10 cellular contexts compared by ENCODE assay signal in genomic region chr5:32712463-32713395, GRCh38. TPM values are rescaled to one million over a fixed set of nuclear protein-coding genes. Genes with fewer than 3 reads are reported as not detected.
A peak's percentile ranks its signal among the peaks of the same experiment; 100 is the strongest.
DNase-seq lines count a peak whose midpoint lies in the region; ATAC-seq and TF ChIP-seq lines count a peak whose summit lies in the region.
"Had no signal": no experiment of that assay in that cellular context is flagged by ENCODE, and none has a peak within 500 bp of the region (broad histone marks: within the 10 kb centered on the region; RNA-seq: fewer than 3 reads in every experiment).

No MANE protein-coding gene starts in this region.

- peaks cover 41% of the 10 kb centered on the region for H3K4me1 Mint-ChIP-seq in HFFc6 (ENCODE audit: low read depth)
- H3K4me1 Mint-ChIP-seq in natural killer cell treated with Interleukin-12 subunit alpha and Interleukin-12 subunit beta and Interleukin-15 and Interleukin-18, amount 100 ng/mL, for 72 hours (ENCODE audit: low read depth in 2 of 2): peaks cover 17 to 20% of the 10 kb centered on the region in 2 donors
- H3K4me1 Mint-ChIP-seq in effector memory CD8-positive, alpha-beta T cell (ENCODE audit: low read depth in 2 of 2): peaks cover 5 to 12% of the 10 kb centered on the region in 2 donors

- H3K4me1 ChIP-seq in ACC112 (ENCODE audit: control insufficient read depth, insufficient read depth, low read length, unreplicated experiment) (peaks cover 4% of the 10 kb centered on the region), ectodermal cell (ENCODE audit: control insufficient read depth, insufficient read depth, low read length) (peaks cover 14% of the 10 kb centered on the region)

- H3K9me3 Mint-ChIP-seq in HFFc6: peaks cover 4% of the 10 kb centered on the region; the same call in 1 of the 2 replicates
- H3K9me3 Mint-ChIP-seq in natural killer cell treated with Interleukin-12 subunit alpha and Interleukin-12 subunit beta and Interleukin-15 and Interleukin-18, amount 100 ng/mL, for 72 hours: peaks cover 3% of the 10 kb centered on the region
- peaks cover 0 to 2% of the 10 kb centered on the region in 2 donors for H3K9me3 Mint-ChIP-seq in effector memory CD8-positive, alpha-beta T cell

- TF ChIP-seq CTCF in HFFc6 (IDR thresholded peaks at IDR 0.05): peak; percentile 72

- H3K36me3 Mint-ChIP-seq in HFFc6 (ENCODE audit: low read depth): peaks cover 9% of the 10 kb centered on the region
- no peaks in the 10 kb centered on the region for H3K36me3 Mint-ChIP-seq in natural killer cell treated with Interleukin-12 subunit alpha and Interleukin-12 subunit beta and Interleukin-15 and Interleukin-18, amount 100 ng/mL, for 72 hours
- H3K36me3 Mint-ChIP-seq in effector memory CD8-positive, alpha-beta T cell (ENCODE audit: insufficient read depth): no peaks in the 10 kb centered on the region

- peak overlapping the region; percentile 71 for H2AFZ ChIP-seq in ACC112 (ENCODE audit: low read length, unreplicated experiment)

- H3K27me3 ChIP-seq in ACC112 (ENCODE audit: insufficient read depth, low read length) (no peaks in the 10 kb centered on the region), ectodermal cell (ENCODE audit: control insufficient read depth, insufficient read depth, low read length, poor library complexity, severe bottlenecking) (peaks cover 87% of the 10 kb centered on the region)

- H3K4me3 Mint-ChIP-seq in HFFc6: peak overlapping the region; percentile 94
- peak overlapping the region; percentile 19 for H3K4me3 Mint-ChIP-seq in natural killer cell treated with Interleukin-12 subunit alpha and Interleukin-12 subunit beta and Interleukin-15 and Interleukin-18, amount 100 ng/mL, for 72 hours
- H3K4me3 Mint-ChIP-seq in effector memory CD8-positive, alpha-beta T cell: peak overlapping the region in 1 of 2 donors; percentile 36

- H3K27ac Mint-ChIP-seq in HFFc6: peak overlapping the region; percentile 95
- peak overlapping the region in 1 of 2 donors; percentile 60 for H3K27ac Mint-ChIP-seq in natural killer cell treated with Interleukin-12 subunit alpha and Interleukin-12 subunit beta and Interleukin-15 and Interleukin-18, amount 100 ng/mL, for 72 hours
- H3K27ac Mint-ChIP-seq in effector memory CD8-positive, alpha-beta T cell: no peak overlapping the region

- H3K4me3 ChIP-seq in ACC112 (ENCODE audit: low read depth, low read length): peak overlapping the region; percentile 96
- H3K4me3 ChIP-seq in ectodermal cell (ENCODE audit: insufficient read depth, low read depth, low read length): peak overlapping the region; percentile 21

- whole genome bisulfite sequencing in ectodermal cell, 2 experiments: 14 to 15% methylated on average over 59 of the region's 59 CpGs

- no peaks in the 10 kb centered on the region for H3K9me3 ChIP-seq in ectodermal cell (ENCODE audit: control insufficient read depth, low read length)

- peaks cover 37% of the 10 kb centered on the region for H3K79me2 ChIP-seq in ACC112 (ENCODE audit: control insufficient read depth, insufficient read depth, low read length, unreplicated experiment)

- H3K27ac ChIP-seq in ACC112 (ENCODE audit: low read depth, low read length): peak overlapping the region; percentile 54
- H3K27ac ChIP-seq in ectodermal cell (ENCODE audit: insufficient read depth, low read depth, low read length, poor library complexity, severe bottlenecking): no peak overlapping the region

- H3K27me3 Mint-ChIP-seq in HFFc6 (ENCODE audit: insufficient read depth): peaks cover 4% of the 10 kb centered on the region
- peaks cover 37 to 63% of the 10 kb centered on the region in 2 donors for H3K27me3 Mint-ChIP-seq in natural killer cell treated with Interleukin-12 subunit alpha and Interleukin-12 subunit beta and Interleukin-15 and Interleukin-18, amount 100 ng/mL, for 72 hours
- H3K27me3 Mint-ChIP-seq in effector memory CD8-positive, alpha-beta T cell: peaks cover 60 to 71% of the 10 kb centered on the region in 2 donors

- no peaks in the 10 kb centered on the region; the same call in 1 of the 2 replicates for H3K36me3 ChIP-seq in ACC112 (ENCODE audit: insufficient read depth, low read length)
- H3K36me3 ChIP-seq in ectodermal cell (ENCODE audit: control insufficient read depth, insufficient read depth, low read length): no peaks in the 10 kb centered on the region

- peak in 1 of 2 donors; percentile 7 for ATAC-seq in natural killer cell treated with Interleukin-12 subunit alpha and Interleukin-12 subunit beta and Interleukin-15 and Interleukin-18, amount 100 ng/mL, for 72 hours
- ATAC-seq in effector memory CD8-positive, alpha-beta T cell (replicated peaks): no peak
- no peak for ATAC-seq in HG02678 (IDR thresholded peaks at IDR 0.05; ENCODE audit: unreplicated experiment)

- DNase-seq in HFFc6 (peak; percentile 19), NCI-H1105 treated with DMSO at 0.1 percent for 48 hours (lab: John Stamatoyannopoulos, UW) (no peak), NCI-H1436 treated with DMSO at 0.1 percent for 48 hours (lab: John Stamatoyannopoulos, UW) (no peak)
- no peak for DNase-seq in natural killer cell treated with Interleukin-12 subunit alpha and Interleukin-12 subunit beta and Interleukin-15 and Interleukin-18, amount 100 ng/mL, for 72 hours (ENCODE audit: low spot score)
- DNase-seq in effector memory CD8-positive, alpha-beta T cell: no peak
- DNase-seq: foreskin melanocyte had no signal

RNA-seq across cellular contexts. Expression of gene NPR3, which starts 1.6 kb away (rescaled TPM):
- 10 to 100 TPM; 23.8 to 56.3 (median 25.5) TPM for total RNA-seq in HFFc6 (2021; fragmentation: NEBNext Ultra II Directional; extraction: Animal tissue kit (Norgen Biotek cat#: 25700))
- polyA plus RNA-seq in ectodermal cell (2013, experiment 1 of 4): 3.1 TPM
- 3.4 TPM for polyA plus RNA-seq in ectodermal cell (2013, experiment 2 of 4)
- polyA plus RNA-seq in ectodermal cell (2013, experiment 3 of 4): 4.4 TPM
- polyA plus RNA-seq in ectodermal cell (2013, experiment 4 of 4): 6.0 TPM
- under 1 TPM in 1 of 2 donors, not detected in 1; 0.10 TPM for total RNA-seq in natural killer cell treated with Interleukin-12 subunit alpha and Interleukin-12 subunit beta and Interleukin-15 and Interleukin-18, amount 100 ng/mL, for 72 hours
- total RNA-seq: T-helper 1 cell treated with Interleukin-12 subunit alpha and Interleukin-12 subunit beta and Interleukin-4 antibody, amounts not matched to agents 30 ng/mL and 1 ng/mL, for 36 hours had no signal

Comparison
In these comparisons a context has a peak if more than half of its experiments do, and no peak if none do; other contexts are left out.
1. RNA of gene NPR3, which starts 1.6 kb away (total RNA-seq): 23.8 to 56.3 TPM in HFFc6; 0.10 TPM in natural killer cell treated with Interleukin-12 subunit alpha and Interleukin-12 subunit beta and Interleukin-15 and Interleukin-18, amount 100 ng/mL, for 72 hours; every median in the first group is over 10 times any median in the second.